In genomic region chr12:4873947-4874346, GRCh38 we compare ENCODE assay signal across 29 cellular contexts. TPM values are rescaled to one million over a fixed set of nuclear protein-coding genes. Genes with fewer than 3 reads are reported as not detected.
"Had no signal": no experiment of that assay in that cellular context is flagged by ENCODE, and none has a peak within 500 bp of the region (broad histone marks: within the 10 kb centered on the region; RNA-seq: fewer than 3 reads in every experiment).

No MANE protein-coding gene starts in this region.

- H3K9me3 ChIP-seq: stomach, suprapubic skin, testis, thoracic aorta, thyroid gland, tibial artery, tibial nerve, transverse colon, upper lobe of right lung, uterus, vagina had no signal

- ATAC-seq: stimulated activated effector memory CD8-positive, alpha-beta T cell treated with anti-CD3 and anti-CD28 coated beads, Interleukin-12 subunit alpha, Interleukin-12 subunit beta, amount 100 ng/mL, for 72 hours; stimulated activated memory B cell treated with anti-CD40 and anti-IgM and Interleukin-4, amounts not matched to agents 10 μg/mL and 1 μg/mL and 100 μg/mL, for 72 hours; stimulated activated naive B cell treated with anti-CD40 and anti-IgM and Interleukin-4, amounts not matched to agents 10 μg/mL and 1 μg/mL and 100 μg/mL, for 72 hours; stimulated activated naive CD8-positive, alpha-beta T cell treated with anti-CD3 and anti-CD28 coated beads, Interleukin-15, amount 100 ng/mL, for 72 hours; stimulated activated naive CD8-positive, alpha-beta T cell treated with anti-CD3 and anti-CD28 coated beads, Interleukin-15, Interleukin-2, amounts not matched to agents 100 U/mL and 50 U/mL, for 24 hours; upper lobe of right lung had no signal

- H3K9me3 Mint-ChIP-seq: stimulated activated effector memory CD8-positive, alpha-beta T cell treated with anti-CD3 and anti-CD28 coated beads, Interleukin-12 subunit alpha, Interleukin-12 subunit beta, amount 100 ng/mL, for 72 hours; type B pancreatic cell had no signal

- H3K36me3 Mint-ChIP-seq: stimulated activated effector memory CD8-positive, alpha-beta T cell treated with anti-CD3 and anti-CD28 coated beads, Interleukin-12 subunit alpha, Interleukin-12 subunit beta, amount 100 ng/mL, for 72 hours; stimulated activated memory B cell treated with anti-CD40 and anti-IgM and Interleukin-4, amounts not matched to agents 10 μg/mL and 1 μg/mL and 100 μg/mL, for 72 hours; stimulated activated naive B cell treated with anti-CD40 and anti-IgM and Interleukin-4, amounts not matched to agents 10 μg/mL and 1 μg/mL and 100 μg/mL, for 72 hours; type B pancreatic cell had no signal

- H3K27ac ChIP-seq: stomach, suprapubic skin, testis, thoracic aorta, thyroid gland, tibial artery, tibial nerve, transverse colon, upper lobe of left lung, upper lobe of right lung, uterus, vagina had no signal

- H3K4me3 Mint-ChIP-seq: stimulated activated effector memory CD8-positive, alpha-beta T cell treated with anti-CD3 and anti-CD28 coated beads, Interleukin-12 subunit alpha, Interleukin-12 subunit beta, amount 100 ng/mL, for 72 hours; stimulated activated memory B cell treated with anti-CD40 and anti-IgM and Interleukin-4, amounts not matched to agents 10 μg/mL and 1 μg/mL and 100 μg/mL, for 72 hours; stimulated activated naive B cell treated with anti-CD40 and anti-IgM and Interleukin-4, amounts not matched to agents 10 μg/mL and 1 μg/mL and 100 μg/mL, for 72 hours; stimulated activated naive CD8-positive, alpha-beta T cell treated with anti-CD3 and anti-CD28 coated beads, Interleukin-15, amount 100 ng/mL, for 72 hours; stimulated activated naive CD8-positive, alpha-beta T cell treated with anti-CD3 and anti-CD28 coated beads, Interleukin-15, Interleukin-2, amounts not matched to agents 100 ng/mL and 50 ng/mL, for 24 hours; type B pancreatic cell had no signal

- H3K4me1 ChIP-seq: stomach, suprapubic skin, testis, thyroid gland, tibial artery, tibial nerve, transverse colon, upper lobe of left lung, upper lobe of right lung, uterus, vagina had no signal

- DNase-seq: stimulated activated CD4-positive, alpha-beta T cell treated with anti-CD3 and anti-CD28 coated beads, Interleukin-2, amount 100 ng/mL, for 48 hours; stimulated activated CD4-positive, alpha-beta T cell treated with anti-CD3 and anti-CD28 coated beads, Interleukin-4, amount 100 ng/mL, for 1 hour; stimulated activated CD4-positive, alpha-beta T cell treated with anti-CD3 and anti-CD28 coated beads, Interleukin-4, amount 100 ng/mL, for 24 hours; stimulated activated CD4-positive, alpha-beta T cell treated with anti-CD3 and anti-CD28 coated beads, Interleukin-4, amount 100 ng/mL, for 4 hours; stimulated activated CD8-positive, alpha-beta memory T cell treated with anti-CD3 and anti-CD28 coated beads, Interleukin-4, amount 100 ng/mL, for 48 hours; stimulated activated naive B cell treated with anti-CD40 and anti-IgM and Interleukin-4, amounts not matched to agents 10 μg/mL and 1 μg/mL and 100 μg/mL, for 72 hours; stimulated activated naive CD4-positive, alpha-beta T cell; stimulated activated naive CD4-positive, alpha-beta T cell treated with Interleukin-2 at 50 U/mL for 16 hours; stimulated activated naive CD8-positive, alpha-beta T cell treated with anti-CD3 and anti-CD28 coated beads, Interleukin-15, amount 100 ng/mL, for 72 hours; stimulated activated naive CD8-positive, alpha-beta T cell treated with anti-CD3 and anti-CD28 coated beads, Interleukin-15, Interleukin-2, amounts not matched to agents 100 U/mL and 50 U/mL, for 24 hours; stomach; substantia nigra; testis; thyroid gland; tibial artery; transverse colon; trophoblast cell; upper lobe of left lung; upper lobe of right lung; uterus had no signal

- H3K4me3 ChIP-seq: stomach, suprapubic skin, testis, thoracic aorta, thyroid gland, tibial artery, tibial nerve, transverse colon, upper lobe of left lung, upper lobe of right lung, uterus, vagina had no signal

- H3K27me3 ChIP-seq: testis, upper lobe of left lung, vagina had no signal

- H3K4me1 Mint-ChIP-seq: stimulated activated effector memory CD8-positive, alpha-beta T cell treated with anti-CD3 and anti-CD28 coated beads, Interleukin-12 subunit alpha, Interleukin-12 subunit beta, amount 100 ng/mL, for 72 hours; stimulated activated memory B cell treated with anti-CD40 and anti-IgM and Interleukin-4, amounts not matched to agents 10 μg/mL and 1 μg/mL and 100 μg/mL, for 72 hours; stimulated activated naive B cell treated with anti-CD40 and anti-IgM and Interleukin-4, amounts not matched to agents 10 μg/mL and 1 μg/mL and 100 μg/mL, for 72 hours; stimulated activated naive CD8-positive, alpha-beta T cell treated with anti-CD3 and anti-CD28 coated beads, Interleukin-15, amount 100 ng/mL, for 72 hours had no signal

- H3K27ac Mint-ChIP-seq: stimulated activated effector memory CD8-positive, alpha-beta T cell treated with anti-CD3 and anti-CD28 coated beads, Interleukin-12 subunit alpha, Interleukin-12 subunit beta, amount 100 ng/mL, for 72 hours; stimulated activated memory B cell treated with anti-CD40 and anti-IgM and Interleukin-4, amounts not matched to agents 10 μg/mL and 1 μg/mL and 100 μg/mL, for 72 hours; stimulated activated naive B cell treated with anti-CD40 and anti-IgM and Interleukin-4, amounts not matched to agents 10 μg/mL and 1 μg/mL and 100 μg/mL, for 72 hours; stimulated activated naive CD8-positive, alpha-beta T cell treated with anti-CD3 and anti-CD28 coated beads, Interleukin-15, amount 100 ng/mL, for 72 hours; stimulated activated naive CD8-positive, alpha-beta T cell treated with anti-CD3 and anti-CD28 coated beads, Interleukin-15, Interleukin-2, amounts not matched to agents 100 ng/mL and 50 ng/mL, for 24 hours; type B pancreatic cell had no signal

- H3K36me3 ChIP-seq: stomach, suprapubic skin, thoracic aorta, thyroid gland, tibial artery, tibial nerve, transverse colon, upper lobe of left lung, upper lobe of right lung, uterus, vagina had no signal

RNA-seq across cellular contexts. Expression of gene KCNA1, which starts 35.8 kb away (rescaled TPM):
- total RNA-seq: suprapubic skin, upper lobe of right lung, ureter had no signal
